18 cellular contexts compared by ENCODE assay signal in the genomic region with DNA sequence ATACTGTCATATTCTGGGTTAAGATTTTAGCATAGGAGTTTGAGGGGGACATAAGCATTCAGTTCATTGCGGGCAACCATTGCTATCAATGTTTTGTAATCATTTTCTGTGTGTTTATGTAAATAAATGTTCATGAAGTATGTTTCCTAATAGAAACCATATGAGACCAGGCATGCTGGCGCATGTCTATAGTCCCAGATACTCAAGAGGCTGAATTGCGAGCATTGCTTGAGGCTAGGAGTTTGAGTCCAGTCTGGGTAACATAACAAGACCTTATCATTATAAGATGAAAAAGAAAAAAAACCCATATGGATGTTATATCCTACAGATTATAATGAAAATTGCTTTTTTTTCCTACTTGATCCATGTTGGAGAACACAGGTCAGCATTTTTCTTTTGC.
DNase-seq lines count a peak whose midpoint lies in the region; ATAC-seq and TF ChIP-seq lines count a peak whose summit lies in the region.
"Had no signal": no experiment of that assay in that cellular context is flagged by ENCODE, and none has a peak within 500 bp of the region (broad histone marks: within the 10 kb centered on the region; RNA-seq: fewer than 3 reads in every experiment).

No MANE protein-coding gene starts in this region.

- H3K9me3 Mint-ChIP-seq in activated naive CD8-positive, alpha-beta T cell treated with anti-CD3 and anti-CD28 coated beads, Interleukin-2, amount 10 ng/mL, durations not matched to agents 7 days and 5 days = no peaks in the 10 kb centered on the region
- H3K9me3 Mint-ChIP-seq in activated naive CD8-positive, alpha-beta T cell treated with anti-CD3 and anti-CD28 coated beads, Interleukin-2, amount 50 U/mL, for 24 hours = no peaks in the 10 kb centered on the region
- peaks cover 4% of the 10 kb centered on the region for H3K9me3 Mint-ChIP-seq in CD8-positive, alpha-beta T cell
- H3K9me3 Mint-ChIP-seq in effector memory CD8-positive, alpha-beta T cell = no peaks in the 10 kb centered on the region

- no peak overlapping the region for H3K4me3 Mint-ChIP-seq in activated naive CD8-positive, alpha-beta T cell treated with anti-CD3 and anti-CD28 coated beads, Interleukin-2, amount 10 ng/mL, durations not matched to agents 7 days and 5 days
- H3K4me3 Mint-ChIP-seq in activated naive CD8-positive, alpha-beta T cell treated with anti-CD3 and anti-CD28 coated beads, Interleukin-2, amount 50 U/mL, for 24 hours = no peak overlapping the region
- H3K4me3 Mint-ChIP-seq in CD8-positive, alpha-beta T cell = no peak overlapping the region
- no peak overlapping the region for H3K4me3 Mint-ChIP-seq in effector memory CD8-positive, alpha-beta T cell

- no peaks in the 10 kb centered on the region for H3K9me3 ChIP-seq in CD8-positive, alpha-beta T cell (ENCODE audit: low read length)
- H3K9me3 ChIP-seq: A549, HAP-1 had no signal

- no peak for DNase-seq in activated naive CD8-positive, alpha-beta T cell treated with anti-CD3 and anti-CD28 coated beads, Interleukin-2, amount 10 ng/mL, durations not matched to agents 7 days and 5 days
- no peak for DNase-seq in activated naive CD8-positive, alpha-beta T cell treated with anti-CD3 and anti-CD28 coated beads, Interleukin-2, amount 50 U/mL, for 24 hours
- no peak for DNase-seq in CD8-positive, alpha-beta T cell
- DNase-seq in effector memory CD8-positive, alpha-beta T cell = no peak
- DNase-seq in RKO (ENCODE audit: low spot score) (no peak), A172 (ENCODE audit: low spot score) (no peak), UCSD-AML1 (lab: John Stamatoyannopoulos, UW; ENCODE audit: unreplicated experiment) (no peak)
- DNase-seq: AML-193, DMS153, DMS79, GDM1, GM23248, IMR-90 had no signal

- H3K27me3 Mint-ChIP-seq in activated naive CD8-positive, alpha-beta T cell treated with anti-CD3 and anti-CD28 coated beads, Interleukin-2, amount 10 ng/mL, durations not matched to agents 7 days and 5 days = no peaks in the 10 kb centered on the region
- no peaks in the 10 kb centered on the region for H3K27me3 Mint-ChIP-seq in activated naive CD8-positive, alpha-beta T cell treated with anti-CD3 and anti-CD28 coated beads, Interleukin-2, amount 50 U/mL, for 24 hours
- no peaks in the 10 kb centered on the region for H3K27me3 Mint-ChIP-seq in CD8-positive, alpha-beta T cell (ENCODE audit: low read depth)
- H3K27me3 Mint-ChIP-seq in effector memory CD8-positive, alpha-beta T cell = no peaks in the 10 kb centered on the region

- no peak for TF ChIP-seq CTCF in CD8-positive, alpha-beta T cell (IDR thresholded peaks at IDR 0.05)

- peaks cover 12% of the 10 kb centered on the region for H3K4me1 ChIP-seq in CD8-positive, alpha-beta T cell (ENCODE audit: insufficient read depth, low read length)

- H3K4me1 Mint-ChIP-seq in activated naive CD8-positive, alpha-beta T cell treated with anti-CD3 and anti-CD28 coated beads, Interleukin-2, amount 10 ng/mL, durations not matched to agents 7 days and 5 days = peaks cover 18% of the 10 kb centered on the region
- peaks cover 44% of the 10 kb centered on the region for H3K4me1 Mint-ChIP-seq in activated naive CD8-positive, alpha-beta T cell treated with anti-CD3 and anti-CD28 coated beads, Interleukin-2, amount 50 U/mL, for 24 hours
- H3K4me1 Mint-ChIP-seq in CD8-positive, alpha-beta T cell (ENCODE audit: low read depth) = peaks cover 63% of the 10 kb centered on the region
- peaks cover 38 to 58% of the 10 kb centered on the region in 2 donors for H3K4me1 Mint-ChIP-seq in effector memory CD8-positive, alpha-beta T cell (ENCODE audit: low read depth in 2 of 2)

- ATAC-seq in activated naive CD8-positive, alpha-beta T cell treated with anti-CD3 and anti-CD28 coated beads, Interleukin-2, amount 10 ng/mL, durations not matched to agents 7 days and 5 days (ENCODE audit: low read depth) = no peak
- no peak for ATAC-seq in activated naive CD8-positive, alpha-beta T cell treated with anti-CD3 and anti-CD28 coated beads, Interleukin-2, amount 50 U/mL, for 24 hours
- no peak for ATAC-seq in CD8-positive, alpha-beta T cell
- no peak for ATAC-seq in effector memory CD8-positive, alpha-beta T cell (replicated peaks)
- ATAC-seq: A549, K562 had no signal

- no peak overlapping the region for H3K4me3 ChIP-seq in CD8-positive, alpha-beta T cell (ENCODE audit: low read depth, low read length)
- H3K4me3 ChIP-seq: A549, GM23248, HAP-1, K562 had no signal

- H3K36me3 Mint-ChIP-seq in activated naive CD8-positive, alpha-beta T cell treated with anti-CD3 and anti-CD28 coated beads, Interleukin-2, amount 10 ng/mL, durations not matched to agents 7 days and 5 days = peaks cover 22% of the 10 kb centered on the region
- H3K36me3 Mint-ChIP-seq in activated naive CD8-positive, alpha-beta T cell treated with anti-CD3 and anti-CD28 coated beads, Interleukin-2, amount 50 U/mL, for 24 hours (ENCODE audit: low read depth) = no peaks in the 10 kb centered on the region
- H3K36me3 Mint-ChIP-seq in CD8-positive, alpha-beta T cell = peaks cover 11% of the 10 kb centered on the region
- peaks cover 2% of the 10 kb centered on the region for H3K36me3 Mint-ChIP-seq in effector memory CD8-positive, alpha-beta T cell (ENCODE audit: insufficient read depth)

- no peaks in the 10 kb centered on the region for H3K36me3 ChIP-seq in CD8-positive, alpha-beta T cell (ENCODE audit: insufficient read depth, low read length)
- H3K36me3 ChIP-seq: HAP-1 had no signal

- POLR2A ChIA-PET in activated naive CD8-positive, alpha-beta T cell treated with anti-CD3 and anti-CD28 coated beads, Interleukin-2, amount 10 ng/mL, durations not matched to agents 7 days and 5 days (lab: Charles Lee) = no interaction called here
- POLR2A ChIA-PET in CD8-positive, alpha-beta T cell (lab: Charles Lee) = interaction anchor here (0.7 kb wide), 1 partner anchor 20 kb away, joined by 3 read pairs; no protein-coding TSS in a partner anchor

- no peak overlapping the region for H3K27ac ChIP-seq in CD8-positive, alpha-beta T cell (ENCODE audit: low read depth, low read length)
- H3K27ac ChIP-seq: A549, C4-2B, GM23248, HL-60 had no signal

- H3K27me3 ChIP-seq in CD8-positive, alpha-beta T cell (ENCODE audit: insufficient read depth, low read length) = no peaks in the 10 kb centered on the region

- intact Hi-C loops in CD8-positive, alpha-beta T cell (cut with DNase I, micrococcal nuclease) = no loop called here

- CTCF ChIA-PET in CD8-positive, alpha-beta T cell (lab: Charles Lee) = no interaction called here

- H3K27ac Mint-ChIP-seq in activated naive CD8-positive, alpha-beta T cell treated with anti-CD3 and anti-CD28 coated beads, Interleukin-2, amount 10 ng/mL, durations not matched to agents 7 days and 5 days = peak overlapping the region; percentile 18
- H3K27ac Mint-ChIP-seq in activated naive CD8-positive, alpha-beta T cell treated with anti-CD3 and anti-CD28 coated beads, Interleukin-2, amount 50 U/mL, for 24 hours = no peak overlapping the region
- peak overlapping the region; percentile 18 for H3K27ac Mint-ChIP-seq in CD8-positive, alpha-beta T cell
- H3K27ac Mint-ChIP-seq in effector memory CD8-positive, alpha-beta T cell = peak overlapping the region; percentile 19 to 73
